ENCODE assay signal across 9 cellular contexts in genomic region chr3:172596394-172596706, GRCh38.
DNase-seq lines count a peak whose midpoint lies in the region; ATAC-seq lines count a peak whose summit lies in the region.
"Had no signal": no experiment of that assay in that cellular context is flagged by ENCODE, and none has a peak within 500 bp of the region (broad histone marks: within the 10 kb centered on the region; RNA-seq: fewer than 3 reads in every experiment).

No MANE protein-coding gene starts in this region.

- H3K4me1 Mint-ChIP-seq in activated CD4-positive, alpha-beta T cell treated with anti-CD3 and anti-CD28 coated beads, Interleukin-2, amount 10 ng/mL, durations not matched to agents 24 days and 14 days: peaks cover 52% of the 10 kb centered on the region
- H3K4me1 Mint-ChIP-seq in activated CD4-positive, alpha-beta memory T cell treated with anti-CD3 and anti-CD28 coated beads, Interleukin-2, amount 10 ng/mL, durations not matched to agents 7 days and 5 days: peaks cover 54% of the 10 kb centered on the region
- H3K4me1 Mint-ChIP-seq in immature natural killer cell: peaks cover 48 to 56% of the 10 kb centered on the region in 2 donors
- peaks cover 41% of the 10 kb centered on the region for H3K4me1 Mint-ChIP-seq in stimulated activated effector memory CD8-positive, alpha-beta T cell treated with anti-CD3 and anti-CD28 coated beads, Interleukin-12 subunit alpha, Interleukin-12 subunit beta, amount 100 ng/mL, for 72 hours

- peaks cover 11% of the 10 kb centered on the region for H3K36me3 Mint-ChIP-seq in activated CD4-positive, alpha-beta T cell treated with anti-CD3 and anti-CD28 coated beads, Interleukin-2, amount 10 ng/mL, durations not matched to agents 24 days and 14 days (ENCODE audit: low read depth)
- H3K36me3 Mint-ChIP-seq in activated CD4-positive, alpha-beta memory T cell treated with anti-CD3 and anti-CD28 coated beads, Interleukin-2, amount 10 ng/mL, durations not matched to agents 7 days and 5 days (ENCODE audit: low read depth): peaks cover 8% of the 10 kb centered on the region
- no peaks in the 10 kb centered on the region for H3K36me3 Mint-ChIP-seq in immature natural killer cell
- peaks cover 10% of the 10 kb centered on the region for H3K36me3 Mint-ChIP-seq in stimulated activated effector memory CD8-positive, alpha-beta T cell treated with anti-CD3 and anti-CD28 coated beads, Interleukin-12 subunit alpha, Interleukin-12 subunit beta, amount 100 ng/mL, for 72 hours

- DNase-seq in activated CD4-positive, alpha-beta T cell treated with anti-CD3 and anti-CD28 coated beads, Interleukin-2, amount 10 ng/mL, durations not matched to agents 24 days and 14 days: no peak
- DNase-seq in activated CD4-positive, alpha-beta T cell treated with anti-CD3 and anti-CD28 coated beads for 1 hour: no peak
- no peak for DNase-seq in activated CD4-positive, alpha-beta memory T cell treated with anti-CD3 and anti-CD28 coated beads, Interleukin-2, amount 10 ng/mL, durations not matched to agents 7 days and 5 days
- DNase-seq in immature natural killer cell: no peak
- no peak for DNase-seq in stimulated activated effector memory CD8-positive, alpha-beta T cell treated with anti-CD3 and anti-CD28 coated beads, Interleukin-12 subunit alpha, Interleukin-12 subunit beta, amount 100 ng/mL, for 72 hours (ENCODE audit: low spot score in 2 of 2)
- no peak for DNase-seq in NCI-H748 treated with DMSO at 0.1 percent for 48 hours (lab: John Stamatoyannopoulos, UW)
- no peak for DNase-seq in stimulated activated naive CD4-positive, alpha-beta T cell (lab: John Stamatoyannopoulos, UW)
- DNase-seq: NCI-H345 had no signal

- peaks cover 3% of the 10 kb centered on the region for H3K9me3 Mint-ChIP-seq in activated CD4-positive, alpha-beta T cell treated with anti-CD3 and anti-CD28 coated beads, Interleukin-2, amount 10 ng/mL, durations not matched to agents 24 days and 14 days
- H3K9me3 Mint-ChIP-seq in activated CD4-positive, alpha-beta memory T cell treated with anti-CD3 and anti-CD28 coated beads, Interleukin-2, amount 10 ng/mL, durations not matched to agents 7 days and 5 days: peaks cover 2% of the 10 kb centered on the region
- no peaks in the 10 kb centered on the region for H3K9me3 Mint-ChIP-seq in immature natural killer cell
- no peaks in the 10 kb centered on the region for H3K9me3 Mint-ChIP-seq in stimulated activated effector memory CD8-positive, alpha-beta T cell treated with anti-CD3 and anti-CD28 coated beads, Interleukin-12 subunit alpha, Interleukin-12 subunit beta, amount 100 ng/mL, for 72 hours

- ATAC-seq in stimulated activated effector memory CD8-positive, alpha-beta T cell treated with anti-CD3 and anti-CD28 coated beads, Interleukin-12 subunit alpha, Interleukin-12 subunit beta, amount 100 ng/mL, for 72 hours: no peak
- no peak for ATAC-seq in GM21723 (IDR thresholded peaks at IDR 0.05; ENCODE audit: unreplicated experiment)

- H3K27me3 Mint-ChIP-seq in activated CD4-positive, alpha-beta T cell treated with anti-CD3 and anti-CD28 coated beads, Interleukin-2, amount 10 ng/mL, durations not matched to agents 24 days and 14 days: peaks cover 3% of the 10 kb centered on the region
- no peaks in the 10 kb centered on the region for H3K27me3 Mint-ChIP-seq in activated CD4-positive, alpha-beta memory T cell treated with anti-CD3 and anti-CD28 coated beads, Interleukin-2, amount 10 ng/mL, durations not matched to agents 7 days and 5 days
- peaks cover 5 to 13% (median 8%) of the 10 kb centered on the region in 3 donors for H3K27me3 Mint-ChIP-seq in immature natural killer cell (ENCODE audit: low read depth in 3 of 3)

- intact Hi-C loops in activated CD4-positive, alpha-beta T cell treated with anti-CD3 and anti-CD28 coated beads, Interleukin-2, amount 10 ng/mL, durations not matched to agents 24 days and 14 days (cut with micrococcal nuclease): loop anchor here (1.0 to 10.0 kb wide), 5 partner anchors 26 to 1342 kb away; no protein-coding TSS in a partner anchor

- H3K4me3 Mint-ChIP-seq in activated CD4-positive, alpha-beta T cell treated with anti-CD3 and anti-CD28 coated beads, Interleukin-2, amount 10 ng/mL, durations not matched to agents 24 days and 14 days: peak overlapping the region; percentile 80
- peak overlapping the region; percentile 72 for H3K4me3 Mint-ChIP-seq in activated CD4-positive, alpha-beta memory T cell treated with anti-CD3 and anti-CD28 coated beads, Interleukin-2, amount 10 ng/mL, durations not matched to agents 7 days and 5 days
- H3K4me3 Mint-ChIP-seq in immature natural killer cell: peak overlapping the region in 4 of 5 donors; percentile 88 to 89 (median 89)
- peak overlapping the region; percentile 58 for H3K4me3 Mint-ChIP-seq in stimulated activated effector memory CD8-positive, alpha-beta T cell treated with anti-CD3 and anti-CD28 coated beads, Interleukin-12 subunit alpha, Interleukin-12 subunit beta, amount 100 ng/mL, for 72 hours

- POLR2A ChIA-PET in activated CD4-positive, alpha-beta memory T cell treated with anti-CD3 and anti-CD28 coated beads, Interleukin-2, amount 10 ng/mL, durations not matched to agents 7 days and 5 days (lab: Charles Lee): interaction anchor here (1.0 to 9.0 kb wide), 7 partner anchors 35 to 109 kb away, joined by 4 to 149 read pairs (median 36); partner anchors contain the start of gene TNFSF10

- CTCF ChIA-PET in activated CD4-positive, alpha-beta memory T cell treated with anti-CD3 and anti-CD28 coated beads, Interleukin-2, amount 10 ng/mL, durations not matched to agents 7 days and 5 days (lab: Charles Lee): interaction anchor here (0.8 to 8.0 kb wide), 38 partner anchors 10 to 264 kb away, joined by 3 to 98 read pairs (median 6); partner anchors contain the start of gene TNFSF10

- peak overlapping the region; percentile 68 for H3K27ac Mint-ChIP-seq in activated CD4-positive, alpha-beta T cell treated with anti-CD3 and anti-CD28 coated beads, Interleukin-2, amount 10 ng/mL, durations not matched to agents 24 days and 14 days
- H3K27ac Mint-ChIP-seq in activated CD4-positive, alpha-beta memory T cell treated with anti-CD3 and anti-CD28 coated beads, Interleukin-2, amount 10 ng/mL, durations not matched to agents 7 days and 5 days: peak overlapping the region; percentile 76
- H3K27ac Mint-ChIP-seq in immature natural killer cell: peak overlapping the region; percentile 79 to 93 (median 91)
- no peak overlapping the region for H3K27ac Mint-ChIP-seq in stimulated activated effector memory CD8-positive, alpha-beta T cell treated with anti-CD3 and anti-CD28 coated beads, Interleukin-12 subunit alpha, Interleukin-12 subunit beta, amount 100 ng/mL, for 72 hours
